In genomic region chr17:32927724-32928526, GRCh38 we compare ENCODE assay signal across 1 cellular context.
TF ChIP-seq lines count a peak whose summit lies in the region.

TSS of gene TMEM98 (plus strand) at chr17:32928153. CDS start at chr17:32931529, 3,376 bp downstream.

TF ChIP-seq in K562, 482 proteins besides CTCF, POLR2A, EP300 and RAD21 (continued from another document and continues in another):
- no peak for TF ChIP-seq NFATC3 (IDR thresholded peaks at IDR 0.05)
- TF ChIP-seq VEZF1 (CRISPR knock-in tag; IDR thresholded peaks at IDR 0.05), result peak; percentile 54
- peak; percentile 26 for TF ChIP-seq CCNT2 (IDR thresholded peaks at IDR 0.05; ENCODE audit: borderline replicate concordance, extremely low read depth, insufficient read length, low read depth, low read length)
- no peak for TF ChIP-seq ARNT (IDR thresholded peaks at IDR 0.05)
- no peak for TF ChIP-seq MITF (IDR thresholded peaks at IDR 0.05)
- no peak for TF ChIP-seq BRD9 (IDR thresholded peaks at IDR 0.05; ENCODE audit: low read depth, partially characterized antibody)
- no peak for TF ChIP-seq HOXB6 (CRISPR knock-in tag; IDR thresholded peaks at IDR 0.05; ENCODE audit: borderline replicate concordance)
- TF ChIP-seq THRB (CRISPR knock-in tag; conservative IDR thresholded peaks at IDR 0.05), result no peak
- TF ChIP-seq PPARD (CRISPR knock-in tag; IDR thresholded peaks at IDR 0.05), result no peak
- no peak for TF ChIP-seq CBFA2T2 (conservative IDR thresholded peaks at IDR 0.05)
- TF ChIP-seq MAFG (tag; conservative IDR thresholded peaks at IDR 0.05), result no peak
- no peak for TF ChIP-seq DEAF1 (CRISPR knock-in tag; IDR thresholded peaks at IDR 0.05)
- no peak for TF ChIP-seq TSHZ1 (CRISPR knock-in tag; IDR thresholded peaks at IDR 0.05)
- TF ChIP-seq CREM (IDR thresholded peaks at IDR 0.05; ENCODE audit: low read depth), result no peak
- TF ChIP-seq YBX1 (IDR thresholded peaks at IDR 0.05), result no peak
- TF ChIP-seq ZZZ3 (IDR thresholded peaks at IDR 0.05), result no peak
- no peak for TF ChIP-seq NFIC (IDR thresholded peaks at IDR 0.05)
- no peak for TF ChIP-seq ZNF282 (CRISPR knock-in tag; IDR thresholded peaks at IDR 0.05)
- TF ChIP-seq GABPB1 (CRISPR knock-in tag; IDR thresholded peaks at IDR 0.05), result no peak
- no peak for TF ChIP-seq ZNF830 (CRISPR knock-in tag; IDR thresholded peaks at IDR 0.05)
- no peak for TF ChIP-seq CTCFL (IDR thresholded peaks at IDR 0.05; ENCODE audit: borderline replicate concordance, insufficient read depth, low read depth, low read length, poor library complexity, severe bottlenecking)
- TF ChIP-seq ZNF512 (tag; IDR thresholded peaks at IDR 0.05), result no peak; the same call in 1 of the 2 replicates
- no peak for TF ChIP-seq YY1 (IDR thresholded peaks at IDR 0.05; ENCODE audit: borderline replicate concordance in 1 of 3, control insufficient read depth in 1 of 3, extremely low read depth in 1 of 3, insufficient read depth in 3 of 3, insufficient read length in 1 of 3, insufficient replicate concordance in 2 of 3, low read depth in 1 of 3, low read length in 2 of 3)
- no peak for TF ChIP-seq BDP1 (IDR thresholded peaks at IDR 0.05; ENCODE audit: insufficient read depth, insufficient read length)
- TF ChIP-seq NCOA2 (IDR thresholded peaks at IDR 0.05; ENCODE audit: partially characterized antibody in 2 of 2), result no peak
- TF ChIP-seq ZNF589 (CRISPR knock-in tag; IDR thresholded peaks at IDR 0.05; ENCODE audit: low read depth), result 0 out of 2 replicates have a peak, but pooled peaks have one; percentile 4
- TF ChIP-seq ZNF395 (CRISPR knock-in tag; IDR thresholded peaks at IDR 0.05), result 0 out of 2 replicates have a peak, but pooled peaks have one; percentile 42
- no peak for TF ChIP-seq ILF3 (IDR thresholded peaks at IDR 0.05; ENCODE audit: borderline replicate concordance)
- no peak for TF ChIP-seq NCOA4 (IDR thresholded peaks at IDR 0.05; ENCODE audit: partially characterized antibody)
- TF ChIP-seq NFRKB (IDR thresholded peaks at IDR 0.05; ENCODE audit: low read depth), result no peak
- TF ChIP-seq BCLAF1 (IDR thresholded peaks at IDR 0.05; ENCODE audit: borderline replicate concordance in 1 of 2, control insufficient read depth in 1 of 2, low read depth in 2 of 2, low read length in 1 of 2), result no peak
- TF ChIP-seq USF1 (CRISPR knock-in tag; IDR thresholded peaks at IDR 0.05), result no peak
- no peak for TF ChIP-seq ETS2 (tag; IDR thresholded peaks at IDR 0.05; ENCODE audit: borderline replicate concordance, poor library complexity, severe bottlenecking)
